8 cellular contexts compared by ENCODE assay signal in the genomic region with DNA sequence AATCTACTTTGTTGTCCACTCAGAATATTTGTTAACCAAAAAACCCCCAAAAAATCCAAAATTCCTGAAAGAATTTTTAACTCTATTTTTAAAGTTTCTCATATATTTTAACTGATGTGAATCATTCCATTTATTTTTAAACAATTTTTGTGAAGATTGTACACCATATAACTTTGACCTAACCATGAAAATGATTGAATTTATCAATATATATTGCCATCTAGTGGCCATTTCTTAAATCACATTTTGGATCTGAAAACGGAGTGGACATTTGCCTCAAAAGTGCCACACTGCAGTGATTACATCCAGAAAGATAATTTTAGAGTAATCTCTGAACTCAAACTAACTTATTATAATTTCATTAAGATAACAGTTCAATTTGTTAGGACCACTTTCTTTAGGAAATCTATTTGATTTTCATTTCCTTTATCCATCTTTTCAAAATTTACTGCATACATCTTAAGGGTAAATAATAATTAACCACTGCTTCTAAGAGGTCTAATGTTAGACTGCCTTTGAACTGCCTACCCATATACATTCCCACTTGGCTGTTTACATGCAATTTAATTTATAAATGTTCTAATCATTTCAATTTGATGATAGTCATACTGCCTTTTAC.
A peak's percentile ranks its signal among the peaks of the same experiment; 100 is the strongest.
DNase-seq lines count a peak whose midpoint lies in the region; ATAC-seq and TF ChIP-seq lines count a peak whose summit lies in the region.

No MANE protein-coding gene starts in this region.

- H3K36me3 Mint-ChIP-seq in activated CD8-positive, alpha-beta T cell treated with anti-CD3 and anti-CD28 coated beads for 36 hours (ENCODE audit: low read depth) = no peaks in the 10 kb centered on the region
- no peaks in the 10 kb centered on the region for H3K36me3 Mint-ChIP-seq in activated CD8-positive, alpha-beta T cell treated with anti-CD3 and anti-CD28 coated beads, Interleukin-2, amount 10 ng/mL, durations not matched to agents 7 days and 5 days (ENCODE audit: low read depth)
- no peaks in the 10 kb centered on the region for H3K36me3 Mint-ChIP-seq in activated naive CD8-positive, alpha-beta T cell treated with anti-CD3 and anti-CD28 coated beads for 36 hours

- POLR2A ChIA-PET in activated CD8-positive, alpha-beta T cell treated with anti-CD3 and anti-CD28 coated beads for 36 hours (lab: Charles Lee) = no interaction called here
- POLR2A ChIA-PET in activated CD8-positive, alpha-beta T cell treated with anti-CD3 and anti-CD28 coated beads, Interleukin-2, amount 10 ng/mL, durations not matched to agents 7 days and 5 days (lab: Charles Lee) = no interaction called here

- no peak overlapping the region for H3K4me3 Mint-ChIP-seq in activated CD8-positive, alpha-beta T cell treated with anti-CD3 and anti-CD28 coated beads for 36 hours
- H3K4me3 Mint-ChIP-seq in activated CD8-positive, alpha-beta T cell treated with anti-CD3 and anti-CD28 coated beads, Interleukin-2, amount 10 ng/mL, durations not matched to agents 7 days and 5 days = no peak overlapping the region
- no peak overlapping the region for H3K4me3 Mint-ChIP-seq in activated naive CD8-positive, alpha-beta T cell treated with anti-CD3 and anti-CD28 coated beads for 36 hours

- ATAC-seq in activated CD8-positive, alpha-beta T cell treated with anti-CD3 and anti-CD28 coated beads for 36 hours = no peak
- ATAC-seq in activated CD8-positive, alpha-beta T cell treated with anti-CD3 and anti-CD28 coated beads, Interleukin-2, amount 10 ng/mL, durations not matched to agents 7 days and 5 days = no peak
- ATAC-seq in HG02938 (IDR thresholded peaks at IDR 0.05; ENCODE audit: unreplicated experiment) = peak; percentile 67

- no peak for DNase-seq in activated CD8-positive, alpha-beta T cell treated with anti-CD3 and anti-CD28 coated beads for 36 hours
- no peak for DNase-seq in activated CD8-positive, alpha-beta T cell treated with anti-CD3 and anti-CD28 coated beads, Interleukin-2, amount 10 ng/mL, durations not matched to agents 7 days and 5 days
- DNase-seq in NCI-H526 treated with DMSO at 0.1 percent for 48 hours (lab: John Stamatoyannopoulos, UW) (peak; percentile 2), dedifferentiated amniotic fluid mesenchymal stem cell (ENCODE audit: extremely low spot score) (peak; percentile 41), NCI-H2029 treated with DMSO at 0.1 percent for 48 hours (lab: John Stamatoyannopoulos, UW) (no peak)
- no peak for DNase-seq in activated naive CD8-positive, alpha-beta T cell treated with anti-CD3 and anti-CD28 coated beads for 36 hours

- intact Hi-C loops in activated CD8-positive, alpha-beta T cell treated with anti-CD3 and anti-CD28 coated beads for 36 hours (cut with micrococcal nuclease) = no loop called here

- H3K9me3 ChIP-seq in neutrophil = no peaks in the 10 kb centered on the region

- peak; percentile 61 for TF ChIP-seq CTCF in activated CD8-positive, alpha-beta T cell treated with anti-CD3 and anti-CD28 coated beads for 36 hours (IDR thresholded peaks at IDR 0.05)
- peak; percentile 19 for TF ChIP-seq CTCF in neutrophil (IDR thresholded peaks at IDR 0.05)

- no peak overlapping the region for H3K27ac ChIP-seq in neutrophil

- no peak overlapping the region for H3K27ac Mint-ChIP-seq in activated CD8-positive, alpha-beta T cell treated with anti-CD3 and anti-CD28 coated beads for 36 hours
- no peak overlapping the region for H3K27ac Mint-ChIP-seq in activated CD8-positive, alpha-beta T cell treated with anti-CD3 and anti-CD28 coated beads, Interleukin-2, amount 10 ng/mL, durations not matched to agents 7 days and 5 days
- H3K27ac Mint-ChIP-seq in activated naive CD8-positive, alpha-beta T cell treated with anti-CD3 and anti-CD28 coated beads for 36 hours = no peak overlapping the region

- no peaks in the 10 kb centered on the region for H3K27me3 Mint-ChIP-seq in activated CD8-positive, alpha-beta T cell treated with anti-CD3 and anti-CD28 coated beads for 36 hours
- H3K27me3 Mint-ChIP-seq in activated CD8-positive, alpha-beta T cell treated with anti-CD3 and anti-CD28 coated beads, Interleukin-2, amount 10 ng/mL, durations not matched to agents 7 days and 5 days (ENCODE audit: low read depth) = no peaks in the 10 kb centered on the region
- peaks cover 8% of the 10 kb centered on the region for H3K27me3 Mint-ChIP-seq in activated naive CD8-positive, alpha-beta T cell treated with anti-CD3 and anti-CD28 coated beads for 36 hours

- H3K4me1 ChIP-seq in neutrophil (ENCODE audit: control insufficient read depth in 1 of 2, insufficient read depth in 1 of 2, low read depth in 1 of 2, low read length in 1 of 2) = no peaks in the 10 kb centered on the region

- no peaks in the 10 kb centered on the region for H3K9me3 Mint-ChIP-seq in activated CD8-positive, alpha-beta T cell treated with anti-CD3 and anti-CD28 coated beads for 36 hours
- no peaks in the 10 kb centered on the region for H3K9me3 Mint-ChIP-seq in activated CD8-positive, alpha-beta T cell treated with anti-CD3 and anti-CD28 coated beads, Interleukin-2, amount 10 ng/mL, durations not matched to agents 7 days and 5 days (ENCODE audit: insufficient read depth)
- no peaks in the 10 kb centered on the region for H3K9me3 Mint-ChIP-seq in activated naive CD8-positive, alpha-beta T cell treated with anti-CD3 and anti-CD28 coated beads for 36 hours

- no peak overlapping the region for H3K4me3 ChIP-seq in neutrophil (ENCODE audit: low read depth in 1 of 2, low read length in 1 of 2)

- no peaks in the 10 kb centered on the region for H3K27me3 ChIP-seq in neutrophil

- no peaks in the 10 kb centered on the region for H3K4me1 Mint-ChIP-seq in activated CD8-positive, alpha-beta T cell treated with anti-CD3 and anti-CD28 coated beads for 36 hours (ENCODE audit: low read depth)
- H3K4me1 Mint-ChIP-seq in activated CD8-positive, alpha-beta T cell treated with anti-CD3 and anti-CD28 coated beads, Interleukin-2, amount 10 ng/mL, durations not matched to agents 7 days and 5 days (ENCODE audit: low read depth) = no peaks in the 10 kb centered on the region
- H3K4me1 Mint-ChIP-seq in activated naive CD8-positive, alpha-beta T cell treated with anti-CD3 and anti-CD28 coated beads for 36 hours = no peaks in the 10 kb centered on the region

- CTCF ChIA-PET in activated CD8-positive, alpha-beta T cell treated with anti-CD3 and anti-CD28 coated beads for 36 hours (lab: Charles Lee) = interaction anchor here (0.6 to 0.9 kb wide), 3 partner anchors 9 to 318 kb away, joined by 3 read pairs; no protein-coding TSS in a partner anchor
- CTCF ChIA-PET in activated CD8-positive, alpha-beta T cell treated with anti-CD3 and anti-CD28 coated beads, Interleukin-2, amount 10 ng/mL, durations not matched to agents 7 days and 5 days (lab: Charles Lee) = interaction anchor here (0.8 kb wide), 1 partner anchor 9 kb away, joined by 3 read pairs; no protein-coding TSS in a partner anchor

- no peaks in the 10 kb centered on the region for H3K36me3 ChIP-seq in neutrophil

Comparison
In these comparisons a context has a peak if more than half of its experiments do, and no peak if none do; other contexts are left out.
1. DNase-seq: peak in NCI-H526 treated with DMSO at 0.1 percent for 48 hours (single experiment) and dedifferentiated amniotic fluid mesenchymal stem cell (single experiment); none in activated CD8-positive, alpha-beta T cell treated with anti-CD3 and anti-CD28 coated beads for 36 hours (single experiment), activated CD8-positive, alpha-beta T cell treated with anti-CD3 and anti-CD28 coated beads, Interleukin-2, amount 10 ng/mL, durations not matched to agents 7 days and 5 days (single experiment), NCI-H2029 treated with DMSO at 0.1 percent for 48 hours (single experiment) and activated naive CD8-positive, alpha-beta T cell treated with anti-CD3 and anti-CD28 coated beads for 36 hours (single experiment).